In the genomic region with DNA sequence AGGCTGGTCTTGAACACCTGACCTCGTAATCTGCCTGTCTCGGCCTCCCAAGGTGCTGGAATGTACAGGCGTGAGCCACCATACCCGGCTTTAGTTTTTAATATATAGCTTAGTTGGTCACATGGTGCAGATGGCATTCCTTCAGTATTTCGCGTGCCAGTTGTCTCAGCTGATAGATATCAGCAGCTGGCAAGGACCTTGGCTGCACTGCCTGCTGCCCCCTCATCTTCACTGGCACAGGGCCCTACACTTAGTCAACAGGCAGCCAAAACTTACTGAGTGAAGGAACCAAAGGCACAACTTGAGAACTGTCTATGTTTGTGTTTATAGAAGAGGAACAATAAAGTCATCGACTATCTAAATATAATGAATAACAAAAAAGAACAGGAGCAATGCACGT, we compare ENCODE assay signal across 25 cellular contexts. TPM values are rescaled to one million over a fixed set of nuclear protein-coding genes. Genes with fewer than 3 reads are reported as not detected.
A peak's percentile ranks its signal among the peaks of the same experiment; 100 is the strongest.
DNase-seq lines count a peak whose midpoint lies in the region; ATAC-seq and TF ChIP-seq lines count a peak whose summit lies in the region.
"Had no signal": no experiment of that assay in that cellular context is flagged by ENCODE, and none has a peak within 500 bp of the region (broad histone marks: within the 10 kb centered on the region; RNA-seq: fewer than 3 reads in every experiment).

No MANE protein-coding gene starts in this region.

- ATAC-seq in Right ventricle myocardium superior (ENCODE audit: poor library complexity) (peak; percentile 60), psoas muscle (peak; percentile 32 to 48 (median 37)), HG03039 (IDR thresholded peaks at IDR 0.05; ENCODE audit: unreplicated experiment) (no peak)
- ATAC-seq: activated CD4-positive, CD25-positive, alpha-beta regulatory T cell treated with anti-CD3 and anti-CD28 coated beads, Interleukin-2, amount 50 U/mL, for 24 hours; naive thymus-derived CD8-positive, alpha-beta T cell had no signal

- H3K36me3 ChIP-seq in right atrium auricular region: peaks cover 90% of the 10 kb centered on the region
- peaks cover 5 to 98% of the 10 kb centered on the region in 2 donors for H3K36me3 ChIP-seq in psoas muscle (ENCODE audit: insufficient read depth in 1 of 2, low read depth in 1 of 2)
- H3K36me3 ChIP-seq in prostate gland: no peaks in the 10 kb centered on the region

- intact Hi-C loops in Right ventricle myocardium superior (cut with DNase I) (no loop called here), psoas muscle (cut with DNase I) (loop anchor here in 1 of 2 donors (10.0 kb wide), 1 partner anchor 820 kb away; no protein-coding TSS in a partner anchor), prostate gland (cut with DNase I) (no loop called here)

- H3K9me3 ChIP-seq in right atrium auricular region (no peaks in the 10 kb centered on the region), psoas muscle (no peaks in the 10 kb centered on the region), prostate gland (no peaks in the 10 kb centered on the region)
- H3K9me3 ChIP-seq: spleen, upper lobe of left lung had no signal

- H3K4me3 ChIP-seq in right atrium auricular region (no peak overlapping the region), psoas muscle (no peak overlapping the region), prostate gland (no peak overlapping the region)
- H3K4me3 ChIP-seq: spleen, upper lobe of left lung had no signal

- H3K27me3 ChIP-seq in right atrium auricular region: no peaks in the 10 kb centered on the region
- no peaks in the 10 kb centered on the region for H3K27me3 ChIP-seq in psoas muscle (ENCODE audit: insufficient read depth in 3 of 3, low read length in 2 of 3)
- no peaks in the 10 kb centered on the region for H3K27me3 ChIP-seq in prostate gland (replicated peaks; ENCODE audit: insufficient read depth)
- H3K27me3 ChIP-seq: spleen, upper lobe of left lung had no signal

- H3K4me1 ChIP-seq in right atrium auricular region (peaks cover 0 to 5% of the 10 kb centered on the region in 2 donors), psoas muscle (no peaks in the 10 kb centered on the region), prostate gland (replicated peaks) (no peaks in the 10 kb centered on the region)
- H3K4me1 ChIP-seq: spleen, upper lobe of left lung had no signal

- no peak for TF ChIP-seq CTCF in right atrium auricular region (IDR thresholded peaks at IDR 0.05)
- no peak for TF ChIP-seq CTCF in psoas muscle (IDR thresholded peaks at IDR 0.05)
- no peak for TF ChIP-seq CTCF in prostate gland (IDR thresholded peaks at IDR 0.05)

- TF ChIP-seq POLR2A in prostate gland (IDR thresholded peaks at IDR 0.05): no peak

- 47 to 59% (median 56%) methylated on average over 8 of the region's 8 CpGs for WGBS in psoas muscle, 3 donors
- 66% methylated on average over 8 of the region's 8 CpGs for WGBS in prostate gland

- DNase-seq in Right ventricle myocardium superior (no peak), right atrium auricular region (ENCODE audit: low spot score) (no peak), NCI-H226 (peak; percentile 61), fibroblast of gingiva (ENCODE audit: low read depth) (peak; percentile 53), psoas muscle (no peak), prostate gland (ENCODE audit: low spot score) (no peak)
- no peak for DNase-seq in stimulated activated CD8-positive, alpha-beta memory T cell treated with anti-CD3 and anti-CD28 coated beads, Interleukin-4, amount 100 ng/mL, for 48 hours
- DNase-seq: ACHN; activated CD4-positive, alpha-beta T cell treated with anti-CD3 and anti-CD28 coated beads, Interleukin-2, amount 50 U/mL, for 48 hours; activated naive CD8-positive, alpha-beta T cell treated with anti-CD3 and anti-CD28 coated beads for 36 hours; caudate nucleus; GDM1; HCEC 1CT; islet precursor cell; naive thymus-derived CD8-positive, alpha-beta T cell; NCI-H146; NK-92 treated with Interleukin-12 subunit alpha and Interleukin-12 subunit beta, amount 100 ng/mL, for 24 hours; occipital lobe; retina; spleen; stimulated activated CD4-positive, alpha-beta T cell treated with anti-CD3 and anti-CD28 coated beads, Interleukin-2, amount 100 ng/mL, for 48 hours; T-helper 1 cell; upper lobe of left lung had no signal

- H3K27ac ChIP-seq in right atrium auricular region (no peak overlapping the region), psoas muscle (no peak overlapping the region), prostate gland (no peak overlapping the region)
- H3K27ac ChIP-seq: spleen, upper lobe of left lung had no signal

RNA-seq across cellular contexts. Expression of a gene that starts 31.0 kb away (rescaled TPM):
- 1.2 TPM for total RNA-seq in Right ventricle myocardium superior
- total RNA-seq in right atrium auricular region: 1 to 10 TPM; 2.9 to 3.3 TPM
- 1 to 10 TPM in 1 of 4 donors, under 1 TPM in 3; 0.94 to 1.3 (median 0.99) TPM for total RNA-seq in psoas muscle
- under 1 TPM; 0.28 to 0.95 (median 0.56) TPM for polyA plus RNA-seq in psoas muscle
- 10 to 100 TPM in 1 of 2 donors, 1 to 10 TPM in 1; 8.6 to 18.1 TPM for total RNA-seq in prostate gland

Comparison
In these comparisons a context has a peak if more than half of its experiments do, and no peak if none do; other contexts are left out.
1. DNase-seq: peak in NCI-H226 (single experiment) and fibroblast of gingiva (single experiment); none in Right ventricle myocardium superior (single experiment), right atrium auricular region (single experiment), psoas muscle (0 of 2), stimulated activated CD8-positive, alpha-beta memory T cell treated with anti-CD3 and anti-CD28 coated beads, Interleukin-4, amount 100 ng/mL, for 48 hours (single experiment) and prostate gland (single experiment).